ENCODE assay signal across 7 cellular contexts in the genomic region with DNA sequence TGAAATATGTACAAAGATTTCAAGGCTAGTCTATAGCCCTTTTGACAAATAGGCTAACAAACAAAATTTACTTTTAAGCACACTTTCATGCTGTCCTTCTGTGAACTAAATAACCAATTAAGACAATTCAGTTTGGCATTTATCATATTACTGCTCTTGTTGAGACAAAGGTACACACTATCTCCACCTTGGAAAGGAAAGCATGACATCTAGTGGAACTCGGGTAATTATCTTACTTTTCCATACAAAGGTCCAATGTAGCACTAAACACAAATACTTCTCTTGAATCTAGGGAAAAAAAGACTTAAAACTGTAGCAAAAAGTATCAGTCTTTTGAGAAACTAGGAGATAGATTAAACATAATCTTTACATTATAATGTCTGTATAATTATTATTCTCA.
DNase-seq lines count a peak whose midpoint lies in the region; ATAC-seq and TF ChIP-seq lines count a peak whose summit lies in the region.

No MANE protein-coding gene starts in this region.

- H3K4me3 ChIP-seq in GM12865 (ENCODE audit: low read depth, low read length) (no peak overlapping the region), mesenchymal stem cell (ENCODE audit: insufficient read depth in 1 of 2, low read depth in 1 of 2, low read length in 2 of 2) (no peak overlapping the region), coronary artery (no peak overlapping the region)

- H3K9ac ChIP-seq in mesenchymal stem cell (ENCODE audit: low read length), result no peak overlapping the region

- H3K27ac ChIP-seq in VCaP (no peak overlapping the region), mesenchymal stem cell (ENCODE audit: low read length, poor library complexity, severe bottlenecking) (no peak overlapping the region), coronary artery (no peak overlapping the region)

- no peaks in the 10 kb centered on the region for H3K4me1 ChIP-seq in mesenchymal stem cell (ENCODE audit: control insufficient read depth, insufficient read depth, low read depth, low read length)

- H4K8ac ChIP-seq in mesenchymal stem cell (ENCODE audit: low read length), result no peak overlapping the region

- no peak overlapping the region for H2BK12ac ChIP-seq in mesenchymal stem cell (ENCODE audit: low read length in 2 of 2)

- H2BK120ac ChIP-seq in mesenchymal stem cell (ENCODE audit: low read depth, low read length), result no peak overlapping the region

- DNase-seq in GM12865 (ENCODE audit: low read depth) (peak; percentile 27), mesenchymal stem cell (peak; percentile 26), NCI-H2227 (lab: John Stamatoyannopoulos, UW; ENCODE audit: unreplicated experiment) (no peak), coronary artery (ENCODE audit: low spot score) (no peak)

- no peak overlapping the region for H2BK5ac ChIP-seq in mesenchymal stem cell (ENCODE audit: low read depth, low read length, poor library complexity, severe bottlenecking)

- no peak for TF ChIP-seq CTCF in GM12865 (IDR thresholded peaks at IDR 0.05; ENCODE audit: insufficient read depth, low read depth, low read length, missing control alignments)
- TF ChIP-seq CTCF in VCaP (conservative IDR thresholded peaks at IDR 0.05), result peak; percentile 80
- no peak for TF ChIP-seq CTCF in coronary artery (IDR thresholded peaks at IDR 0.05)

- H3K23ac ChIP-seq in mesenchymal stem cell (ENCODE audit: low read length in 2 of 2), result no peak overlapping the region

- no peak overlapping the region for H4K91ac ChIP-seq in mesenchymal stem cell (ENCODE audit: low read length)

- H3K4ac ChIP-seq in mesenchymal stem cell (ENCODE audit: low read depth in 1 of 2, low read length in 2 of 2), result no peak overlapping the region

- H3K9me3 ChIP-seq in mesenchymal stem cell (ENCODE audit: control insufficient read depth, low read length), result no peaks in the 10 kb centered on the region

- WGBS in mesenchymal stem cell, result no CpG with 5 or more reads among the region's 1 CpG

- H3K14ac ChIP-seq in mesenchymal stem cell (ENCODE audit: low read length in 2 of 2), result no peak overlapping the region

- no peaks in the 10 kb centered on the region for H3K36me3 ChIP-seq in mesenchymal stem cell (ENCODE audit: control insufficient read depth in 1 of 2, insufficient read depth in 2 of 2, low read depth in 1 of 2, low read length in 2 of 2)

- peak; percentile 49 for ATAC-seq in HG02973 (IDR thresholded peaks at IDR 0.05; ENCODE audit: unreplicated experiment)
- no peak for ATAC-seq in HG02588 (IDR thresholded peaks at IDR 0.05; ENCODE audit: unreplicated experiment)

- no peak overlapping the region for H2BK15ac ChIP-seq in mesenchymal stem cell (ENCODE audit: low read depth, poor library complexity, severe bottlenecking)

- H2AFZ ChIP-seq in mesenchymal stem cell (ENCODE audit: low read depth, low read length), result no peak overlapping the region

- H3K18ac ChIP-seq in mesenchymal stem cell (ENCODE audit: low read depth in 1 of 2, low read length in 2 of 2), result no peak overlapping the region

- no peak overlapping the region for H3K4me2 ChIP-seq in mesenchymal stem cell (ENCODE audit: low read length, poor library complexity, severe bottlenecking)

- H3K79me1 ChIP-seq in mesenchymal stem cell (replicated peaks; ENCODE audit: low read length, poor library complexity, severe bottlenecking), result no peaks in the 10 kb centered on the region

- no peaks in the 10 kb centered on the region for H3K27me3 ChIP-seq in mesenchymal stem cell (ENCODE audit: control insufficient read depth in 1 of 2, insufficient read depth in 1 of 2, low read length in 2 of 2)

- no peak overlapping the region for H2AK5ac ChIP-seq in mesenchymal stem cell (ENCODE audit: low read length, severe bottlenecking)

Comparison
In these comparisons a context has a peak if more than half of its experiments do, and no peak if none do; other contexts are left out.
1. DNase-seq: peak in GM12865 (single experiment) and mesenchymal stem cell (single experiment); none in NCI-H2227 (single experiment) and coronary artery (single experiment).